15 cellular contexts compared by ENCODE assay signal in the genomic region with DNA sequence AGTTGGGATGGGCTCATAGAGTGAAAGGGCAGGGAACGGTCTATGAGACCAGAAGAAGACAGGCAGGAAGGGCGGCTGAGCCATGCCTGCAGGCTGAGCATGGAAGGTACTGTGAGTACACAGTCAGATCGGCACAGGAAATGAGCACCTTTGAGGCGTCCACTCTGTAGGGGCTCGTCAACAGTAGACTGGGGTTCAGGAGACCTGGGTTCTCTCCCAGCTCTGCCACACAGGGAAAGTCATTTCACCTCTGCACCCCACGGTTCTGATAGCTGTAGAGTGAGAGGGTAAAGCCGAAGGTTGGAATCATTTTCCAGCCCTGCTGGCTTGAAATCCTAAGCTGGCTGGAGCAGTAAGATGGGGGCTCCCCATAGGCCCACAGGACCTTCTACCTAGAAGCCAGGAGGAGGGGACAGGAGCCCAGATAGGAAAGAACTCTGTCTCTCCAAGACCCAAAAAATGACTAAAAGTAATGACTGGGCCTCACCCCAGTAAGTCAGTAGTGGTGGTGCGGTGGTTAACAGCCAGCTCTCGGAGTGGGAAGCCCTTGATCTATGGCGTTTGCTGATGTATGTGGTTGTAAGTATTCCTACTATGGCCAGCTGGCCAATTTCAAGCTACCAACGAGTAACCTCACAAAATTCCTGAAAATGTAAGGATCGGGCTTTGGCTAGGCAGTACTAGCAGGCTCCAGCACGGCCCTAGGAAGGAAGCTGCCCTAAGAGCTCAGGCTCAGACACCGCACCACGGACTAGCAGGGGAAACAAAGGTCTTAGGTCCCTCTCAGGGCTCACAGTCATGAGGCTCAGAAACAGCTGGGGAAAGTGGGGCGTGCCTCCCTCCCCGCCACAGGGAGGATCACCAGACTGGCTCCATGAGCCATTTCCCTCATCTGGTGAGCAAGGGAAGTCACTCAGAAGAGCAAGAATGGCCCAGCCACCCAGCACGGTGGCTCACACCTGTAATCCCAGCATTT. TPM values are rescaled to one million over a fixed set of nuclear protein-coding genes. Genes with fewer than 3 reads are reported as not detected.
DNase-seq lines count a peak whose midpoint lies in the region; ATAC-seq, FAIRE-seq and TF ChIP-seq lines count a peak whose summit lies in the region.
"Had no signal": no experiment of that assay in that cellular context is flagged by ENCODE, and none has a peak within 500 bp of the region (broad histone marks: within the 10 kb centered on the region; RNA-seq: fewer than 3 reads in every experiment).

No MANE protein-coding gene starts in this region.

- peak overlapping the region in 7 of 8 donors; percentile 36 to 72 (median 58) for H3K4me3 Mint-ChIP-seq in CD4-positive, alpha-beta memory T cell
- H3K4me3 Mint-ChIP-seq in activated T-cell treated with anti-CD3 and anti-CD28 coated beads, Interleukin-2, amount 50 U/mL, for 72 hours = peak overlapping the region; percentile 83 to 87

- peak; percentile 90 to 92 for ATAC-seq in activated T-cell treated with anti-CD3 and anti-CD28 coated beads, Interleukin-2, amount 50 U/mL, for 72 hours (replicated peaks in 1 of 2)
- peak; percentile 42 for ATAC-seq in mucosa of descending colon
- no peak for ATAC-seq in HG02588 (IDR thresholded peaks at IDR 0.05; ENCODE audit: unreplicated experiment)

- no peak overlapping the region for H3K4me3 ChIP-seq in CD4-positive, alpha-beta memory T cell (ENCODE audit: low read length in 2 of 2)
- H3K4me3 ChIP-seq in mucosa of descending colon = no peak overlapping the region
- H3K4me3 ChIP-seq: left ventricle myocardium inferior, SJSA1, stomach had no signal

- no peak for TF ChIP-seq CTCF in mucosa of descending colon (IDR thresholded peaks at IDR 0.05)

- no peaks in the 10 kb centered on the region for H3K9me3 Mint-ChIP-seq in CD4-positive, alpha-beta memory T cell
- no peaks in the 10 kb centered on the region for H3K9me3 Mint-ChIP-seq in activated T-cell treated with anti-CD3 and anti-CD28 coated beads, Interleukin-2, amount 50 U/mL, for 72 hours

- H3K27ac ChIP-seq in CD4-positive, alpha-beta memory T cell (ENCODE audit: low read depth, low read length) = no peak overlapping the region
- H3K27ac ChIP-seq: brain microvascular endothelial cell, left ventricle myocardium inferior, SJSA1 had no signal

- no peaks in the 10 kb centered on the region for H3K27me3 Mint-ChIP-seq in CD4-positive, alpha-beta memory T cell
- H3K27me3 Mint-ChIP-seq in activated T-cell treated with anti-CD3 and anti-CD28 coated beads, Interleukin-2, amount 50 U/mL, for 72 hours (ENCODE audit: low read depth) = no peaks in the 10 kb centered on the region

- no peaks in the 10 kb centered on the region for H3K9me3 ChIP-seq in CD4-positive, alpha-beta memory T cell (ENCODE audit: control insufficient read depth in 1 of 2, low read length in 2 of 2)
- no peaks in the 10 kb centered on the region for H3K9me3 ChIP-seq in mucosa of descending colon
- H3K9me3 ChIP-seq: left ventricle myocardium inferior, SJSA1, stomach had no signal

- H3K27me3 ChIP-seq in CD4-positive, alpha-beta memory T cell (ENCODE audit: insufficient read depth, low read length) = no peaks in the 10 kb centered on the region
- H3K27me3 ChIP-seq: brain microvascular endothelial cell, SJSA1, stomach had no signal

- no peaks in the 10 kb centered on the region for H3K36me3 Mint-ChIP-seq in CD4-positive, alpha-beta memory T cell
- H3K36me3 Mint-ChIP-seq in activated T-cell treated with anti-CD3 and anti-CD28 coated beads, Interleukin-2, amount 50 U/mL, for 72 hours (ENCODE audit: insufficient read depth in 2 of 2) = peaks cover 0 to 2% of the 10 kb centered on the region in 2 donors

- H3K36me3 ChIP-seq in CD4-positive, alpha-beta memory T cell (ENCODE audit: insufficient read depth, low read length) = no peaks in the 10 kb centered on the region
- no peaks in the 10 kb centered on the region for H3K36me3 ChIP-seq in mucosa of descending colon (ENCODE audit: low read depth)
- H3K36me3 ChIP-seq: brain microvascular endothelial cell, left ventricle myocardium inferior, SJSA1 had no signal

- peaks cover 29% of the 10 kb centered on the region for H3K4me1 ChIP-seq in CD4-positive, alpha-beta memory T cell (ENCODE audit: insufficient read depth, low read length)
- H3K4me1 ChIP-seq in mucosa of descending colon (ENCODE audit: low read depth) = peaks cover 9% of the 10 kb centered on the region

- POLR2A ChIA-PET in CD4-positive, alpha-beta memory T cell (lab: Charles Lee; ENCODE audit: partially characterized antibody) = interaction anchor here (1.0 to 6.0 kb wide), 12 partner anchors 8 to 101 kb away, joined by 3 to 48 read pairs (median 6); a partner anchor contains a TSS

- no peak for FAIRE-seq in GM19239 (lab: Jason Lieb, UNC)

- intact Hi-C loops in CD4-positive, alpha-beta memory T cell (cut with micrococcal nuclease) = loop anchor here (1.0 kb wide), 1 partner anchor 10 kb away; a partner anchor contains a TSS
- intact Hi-C loops in mucosa of descending colon (cut with DNase I, micrococcal nuclease) = no loop called here

- DNase-seq in CD4-positive, alpha-beta memory T cell = peak in 4 of 5 donors; percentile 24 to 58 (median 38)
- DNase-seq in NCI-H526 treated with DMSO at 0.1 percent for 48 hours (lab: John Stamatoyannopoulos, UW) (peak; percentile 77), mucosa of descending colon (no peak), GF-D8 (lab: John Stamatoyannopoulos, UW) (no peak), UCSD-AML1 (lab: John Stamatoyannopoulos, UW; ENCODE audit: unreplicated experiment) (no peak), GM19239 (ENCODE audit: insufficient read length, low spot score) (no peak)
- DNase-seq in activated T-cell treated with anti-CD3 and anti-CD28 coated beads, Interleukin-2, amount 50 U/mL, for 72 hours = peak; percentile 60 to 71
- DNase-seq: brain microvascular endothelial cell, left ventricle myocardium inferior, NCI-H1417, NCI-H524 treated with DMSO at 0.1 percent for 48 hours, stomach had no signal

- CTCF ChIA-PET in CD4-positive, alpha-beta memory T cell (lab: Charles Lee; ENCODE audit: partially characterized antibody) = interaction anchor here (0.6 to 2.2 kb wide), 11 partner anchors 10 to 111 kb away, joined by 3 to 16 read pairs (median 3); a partner anchor contains a TSS

- H3K27ac Mint-ChIP-seq in CD4-positive, alpha-beta memory T cell = peak overlapping the region in 5 of 7 donors; percentile 78 to 90 (median 82)
- H3K27ac Mint-ChIP-seq in activated T-cell treated with anti-CD3 and anti-CD28 coated beads, Interleukin-2, amount 50 U/mL, for 72 hours = peak overlapping the region; percentile 93

- peaks cover 13 to 42% (median 28%) of the 10 kb centered on the region in 4 donors for H3K4me1 Mint-ChIP-seq in CD4-positive, alpha-beta memory T cell
- H3K4me1 Mint-ChIP-seq in activated T-cell treated with anti-CD3 and anti-CD28 coated beads, Interleukin-2, amount 50 U/mL, for 72 hours (ENCODE audit: low read depth) = peaks cover 91% of the 10 kb centered on the region

RNA-seq across cellular contexts. Expression of a gene that starts 10.3 kb away (rescaled TPM):
- 100 to 1,000 TPM; 117 to 124 TPM for total RNA-seq in CD4-positive, alpha-beta memory T cell
- polyA plus RNA-seq in CD4-positive, alpha-beta memory T cell = 100 to 1,000 TPM; 343 to 402 TPM
- 10 to 100 TPM; 53.1 to 90.5 TPM for total RNA-seq in activated T-cell treated with anti-CD3 and anti-CD28 coated beads, Interleukin-2, amount 50 U/mL, for 72 hours
- total RNA-seq in mucosa of descending colon = 1 to 10 TPM; 1.8 to 5.3 (median 3.9) TPM
- total RNA-seq: osteocyte, SJSA1 had no signal

RNA-seq across cellular contexts. Expression of a gene that starts 17.3 kb away (rescaled TPM):
- 10 to 100 TPM; 66.4 to 66.9 TPM for total RNA-seq in CD4-positive, alpha-beta memory T cell
- polyA plus RNA-seq in CD4-positive, alpha-beta memory T cell = 100 to 1,000 TPM; 102 to 116 TPM
- 10 to 100 TPM; 26.0 to 29.6 TPM for total RNA-seq in activated T-cell treated with anti-CD3 and anti-CD28 coated beads, Interleukin-2, amount 50 U/mL, for 72 hours
- total RNA-seq in mucosa of descending colon = 100 to 1,000 TPM in 1 of 3 donors, 10 to 100 TPM in 2; 40.9 to 107 (median 72.0) TPM

RNA-seq across cellular contexts. Expression of a gene that starts 36.0 kb away (rescaled TPM):
- 100 to 1,000 TPM in 1 of 2 experiments, 10 to 100 TPM in 1; 97.7 to 101 TPM for total RNA-seq in CD4-positive, alpha-beta memory T cell
- polyA plus RNA-seq in CD4-positive, alpha-beta memory T cell = 10 to 100 TPM; 10.3 to 12.1 TPM
- 10 to 100 TPM; 51.2 to 53.1 TPM for total RNA-seq in activated T-cell treated with anti-CD3 and anti-CD28 coated beads, Interleukin-2, amount 50 U/mL, for 72 hours
- total RNA-seq in mucosa of descending colon = 10 to 100 TPM in 1 of 3 donors, 1 to 10 TPM in 2; 3.8 to 18.7 (median 8.6) TPM

RNA-seq across cellular contexts. Expression of a gene that starts 50.5 kb away (rescaled TPM):
- 1 to 10 TPM; 1.1 to 1.3 TPM for total RNA-seq in CD4-positive, alpha-beta memory T cell
- polyA plus RNA-seq in CD4-positive, alpha-beta memory T cell = not detected
- total RNA-seq in activated T-cell treated with anti-CD3 and anti-CD28 coated beads, Interleukin-2, amount 50 U/mL, for 72 hours = 1 to 10 TPM; 1.3 to 1.9 TPM
- total RNA-seq in mucosa of descending colon = 100 to 1,000 TPM; 114 to 142 (median 135) TPM

RNA-seq across cellular contexts. Expression of a gene that starts 58.6 kb away (rescaled TPM):
- total RNA-seq in CD4-positive, alpha-beta memory T cell = 10 to 100 TPM; 85.1 to 89.2 TPM
- 100 to 1,000 TPM; 199 to 205 TPM for polyA plus RNA-seq in CD4-positive, alpha-beta memory T cell
- total RNA-seq in activated T-cell treated with anti-CD3 and anti-CD28 coated beads, Interleukin-2, amount 50 U/mL, for 72 hours = 100 to 1,000 TPM; 170 to 179 TPM
- total RNA-seq in mucosa of descending colon = 100 to 1,000 TPM; 119 to 143 (median 136) TPM

Comparison
In these comparisons a context has a peak if more than half of its experiments do, and no peak if none do; other contexts are left out.
1. DNase-seq: peak in CD4-positive, alpha-beta memory T cell (4 of 5), NCI-H526 treated with DMSO at 0.1 percent for 48 hours (single experiment) and activated T-cell treated with anti-CD3 and anti-CD28 coated beads, Interleukin-2, amount 50 U/mL, for 72 hours (2 of 2); none in mucosa of descending colon (0 of 3), GF-D8 (single experiment), UCSD-AML1 (single experiment) and GM19239 (single experiment).
2. RNA of a gene that starts 10.3 kb away (total RNA-seq): 117 to 124 TPM in CD4-positive, alpha-beta memory T cell and 53.1 to 90.5 TPM in activated T-cell treated with anti-CD3 and anti-CD28 coated beads, Interleukin-2, amount 50 U/mL, for 72 hours; 1.8 to 5.3 TPM in mucosa of descending colon; every median in the first group is over 4 times any median in the second.